8 cellular contexts compared by ENCODE assay signal in genomic region chr22:17980638-17981051, GRCh38. TPM values are rescaled to one million over a fixed set of nuclear protein-coding genes. Genes with fewer than 3 reads are reported as not detected.
DNase-seq lines count a peak whose midpoint lies in the region; ATAC-seq, FAIRE-seq and TF ChIP-seq lines count a peak whose summit lies in the region.

No MANE protein-coding gene starts in this region.

- H4K20me1 ChIP-seq in DND-41 (ENCODE audit: insufficient read depth, low read length) (peaks cover 40% of the 10 kb centered on the region), astrocyte (ENCODE audit: insufficient read depth, low read length) (peaks cover 60% of the 10 kb centered on the region)

- TF ChIP-seq CTCF in DND-41 (IDR thresholded peaks at IDR 0.05; ENCODE audit: borderline replicate concordance, extremely low read depth, low read length, poor library complexity, severe bottlenecking) (no peak), astrocyte (IDR thresholded peaks at IDR 0.05; ENCODE audit: insufficient read depth, low read depth, low read length) (no peak), MCF 10A (IDR thresholded peaks at IDR 0.05; ENCODE audit: unreplicated experiment) (no peak)

- H3K9me3 Mint-ChIP-seq in astrocyte (ENCODE audit: unreplicated experiment) (no peaks in the 10 kb centered on the region), MCF 10A (ENCODE audit: unreplicated experiment) (no peaks in the 10 kb centered on the region)
- H3K9me3 Mint-ChIP-seq in naive thymus-derived CD4-positive, alpha-beta T cell = peaks cover 0 to 1% (median 0%) of the 10 kb centered on the region in 11 donors

- H3K27me3 Mint-ChIP-seq in T-helper 17 cell = no peaks in the 10 kb centered on the region
- no peaks in the 10 kb centered on the region for H3K27me3 Mint-ChIP-seq in astrocyte (ENCODE audit: low read depth, unreplicated experiment)
- peaks cover 0 to 4% (median 0%) of the 10 kb centered on the region in 5 donors for H3K27me3 Mint-ChIP-seq in naive thymus-derived CD4-positive, alpha-beta T cell
- no peaks in the 10 kb centered on the region for H3K27me3 Mint-ChIP-seq in MCF 10A (ENCODE audit: insufficient read depth, unreplicated experiment)

- peak overlapping the region; percentile 29 for H3K9ac ChIP-seq in DND-41 (ENCODE audit: low read depth, low read length)
- no peak overlapping the region for H3K9ac ChIP-seq in astrocyte (ENCODE audit: low read length)

- DNase-seq in DND-41 (peak; percentile 85), T-helper 17 cell (peak in 2 of 3 donors; percentile 15 to 20), astrocyte (ENCODE audit: low read depth) (no peak), MCF 10A (ENCODE audit: unreplicated experiment) (no peak), NCI-H69 (lab: John Stamatoyannopoulos, UW) (no peak)
- peak in 8 of 9 donors; percentile 19 to 58 (median 36) for DNase-seq in naive thymus-derived CD4-positive, alpha-beta T cell

- POLR2A ChIA-PET in naive thymus-derived CD4-positive, alpha-beta T cell (lab: Charles Lee) = interaction anchor here (0.9 to 1.0 kb wide), 2 partner anchors 43 to 95 kb away, joined by 3 read pairs; partner anchors contain the start of gene MICAL3
- POLR2A ChIA-PET in MCF 10A (lab: Yijun Ruan, JAX) = interaction anchor here (1.4 kb wide), 1 partner anchor 43 kb away, joined by 3 read pairs; no protein-coding TSS in a partner anchor

- peak overlapping the region; percentile 35; the same call in 1 of the 2 replicates for H3K27ac ChIP-seq in DND-41 (ENCODE audit: low read length)
- no peak overlapping the region for H3K27ac ChIP-seq in astrocyte (ENCODE audit: low read depth, low read length)
- H3K27ac ChIP-seq in naive thymus-derived CD4-positive, alpha-beta T cell (ENCODE audit: low read depth, low read length) = no peak overlapping the region

- intact Hi-C loops in naive thymus-derived CD4-positive, alpha-beta T cell (cut with micrococcal nuclease) = loop anchor here (1.0 to 2.0 kb wide), 3 partner anchors 20 to 44 kb away; partner anchors contain the start of gene MICAL3 (in 1 of the 2)
- intact Hi-C loops in MCF 10A (cut with micrococcal nuclease) = no loop called here

- peaks cover 21% of the 10 kb centered on the region for H3K4me1 ChIP-seq in DND-41 (ENCODE audit: insufficient read depth, low read length)
- no peaks in the 10 kb centered on the region for H3K4me1 ChIP-seq in astrocyte (ENCODE audit: insufficient read depth, low read length)
- H3K4me1 ChIP-seq in naive thymus-derived CD4-positive, alpha-beta T cell (ENCODE audit: control insufficient read depth in 2 of 2, insufficient read depth in 2 of 2, low read length in 2 of 2) = peaks cover 10 to 16% of the 10 kb centered on the region in 2 donors

- CTCF ChIA-PET in naive thymus-derived CD4-positive, alpha-beta T cell (lab: Charles Lee) = no interaction called here
- CTCF ChIA-PET in MCF 10A (lab: Yijun Ruan, JAX) = interaction anchor here (1.2 kb wide), 1 partner anchor 95 kb away, joined by 7 read pairs; no protein-coding TSS in a partner anchor

- H3K79me2 ChIP-seq in DND-41 (ENCODE audit: insufficient read depth, low read length) = peaks cover 58% of the 10 kb centered on the region
- H3K79me2 ChIP-seq in astrocyte (ENCODE audit: insufficient read depth, low read length) = peaks cover 88% of the 10 kb centered on the region

- H3K4me1 Mint-ChIP-seq in T-helper 17 cell = peaks cover 38% of the 10 kb centered on the region
- peaks cover 41% of the 10 kb centered on the region for H3K4me1 Mint-ChIP-seq in astrocyte (ENCODE audit: low read depth, unreplicated experiment)
- H3K4me1 Mint-ChIP-seq in naive thymus-derived CD4-positive, alpha-beta T cell = peaks cover 11 to 37% (median 25%) of the 10 kb centered on the region in 7 donors
- H3K4me1 Mint-ChIP-seq in MCF 10A (ENCODE audit: insufficient read depth, unreplicated experiment) = peaks cover 14% of the 10 kb centered on the region

- H3K27ac Mint-ChIP-seq in T-helper 17 cell (peak overlapping the region; percentile 79), astrocyte (ENCODE audit: unreplicated experiment) (peak overlapping the region; percentile 27), MCF 10A (ENCODE audit: low read depth, unreplicated experiment) (no peak overlapping the region)
- peak overlapping the region; percentile 0 to 93 (median 74) for H3K27ac Mint-ChIP-seq in naive thymus-derived CD4-positive, alpha-beta T cell

- ATAC-seq in DND-41 (ENCODE audit: insufficient read depth, low read depth) (peak; percentile 99), T-helper 17 cell (peak; percentile 81), HG02938 (IDR thresholded peaks at IDR 0.05; ENCODE audit: unreplicated experiment) (no peak), GM21526 (IDR thresholded peaks at IDR 0.05; ENCODE audit: low FRiP score, unreplicated experiment) (no peak)
- ATAC-seq in naive thymus-derived CD4-positive, alpha-beta T cell = peak; percentile 83

- no TSS peak for BruUV-seq in MCF 10A (replicated peaks; lab: Mats Ljungman, UMichigan)

- no peaks in the 10 kb centered on the region for H3K36me3 Mint-ChIP-seq in T-helper 17 cell (ENCODE audit: low read depth)
- H3K36me3 Mint-ChIP-seq in astrocyte (ENCODE audit: low read depth, unreplicated experiment) = peaks cover 3% of the 10 kb centered on the region
- H3K36me3 Mint-ChIP-seq in naive thymus-derived CD4-positive, alpha-beta T cell = peaks cover 0 to 7% (median 0%) of the 10 kb centered on the region in 5 donors
- H3K36me3 Mint-ChIP-seq in MCF 10A (ENCODE audit: insufficient read depth, unreplicated experiment) = peaks cover 1% of the 10 kb centered on the region

- H3K4me3 Mint-ChIP-seq in T-helper 17 cell = peak overlapping the region; percentile 93
- H3K4me3 Mint-ChIP-seq in astrocyte (ENCODE audit: unreplicated experiment) = no peak overlapping the region
- peak overlapping the region; percentile 71 to 92 (median 81) for H3K4me3 Mint-ChIP-seq in naive thymus-derived CD4-positive, alpha-beta T cell
- H3K4me3 Mint-ChIP-seq in MCF 10A (ENCODE audit: unreplicated experiment) = no peak overlapping the region

- FAIRE-seq in astrocyte (lab: Jason Lieb, UNC) = no peak

- peak overlapping the region; percentile 46 for H2AFZ ChIP-seq in DND-41 (ENCODE audit: low read depth, low read length)
- H2AFZ ChIP-seq in astrocyte (ENCODE audit: low read depth, low read length) = no peak overlapping the region

- no peaks in the 10 kb centered on the region for H3K27me3 ChIP-seq in DND-41 (ENCODE audit: insufficient read depth, low read length, poor library complexity)
- no peaks in the 10 kb centered on the region for H3K27me3 ChIP-seq in astrocyte (ENCODE audit: insufficient read depth, low read length)
- no peaks in the 10 kb centered on the region for H3K27me3 ChIP-seq in naive thymus-derived CD4-positive, alpha-beta T cell (ENCODE audit: control insufficient read depth in 2 of 2, insufficient read depth in 2 of 2, low read length in 2 of 2)

- H3K36me3 ChIP-seq in DND-41 (ENCODE audit: insufficient read depth, low read length) (no peaks in the 10 kb centered on the region), astrocyte (ENCODE audit: insufficient read depth, low read length) (no peaks in the 10 kb centered on the region)
- H3K36me3 ChIP-seq in naive thymus-derived CD4-positive, alpha-beta T cell (ENCODE audit: control insufficient read depth in 2 of 3, insufficient read depth in 3 of 3, low read length in 3 of 3) = no peaks in the 10 kb centered on the region

- H3K4me3 ChIP-seq in DND-41 (ENCODE audit: low read depth in 1 of 2, low read length in 2 of 2) (peak overlapping the region in 1 of 2 experiments; percentile 48; a peak in 2 of 4 replicates), astrocyte (ENCODE audit: insufficient read depth, low read depth, low read length) (no peak overlapping the region)
- peak overlapping the region; percentile 19 for H3K4me3 ChIP-seq in naive thymus-derived CD4-positive, alpha-beta T cell (ENCODE audit: low read length)

- H3K9me3 ChIP-seq in DND-41 (ENCODE audit: insufficient read depth, low read length, severe bottlenecking) (no peaks in the 10 kb centered on the region), T-helper 17 cell (ENCODE audit: control insufficient read depth, low read length, poor library complexity, severe bottlenecking) (no peaks in the 10 kb centered on the region), astrocyte (ENCODE audit: insufficient read depth, low read depth, low read length) (no peaks in the 10 kb centered on the region)
- no peaks in the 10 kb centered on the region for H3K9me3 ChIP-seq in naive thymus-derived CD4-positive, alpha-beta T cell (ENCODE audit: control insufficient read depth in 2 of 3, low read length in 3 of 3)

- H3K4me2 ChIP-seq in DND-41 (ENCODE audit: insufficient read depth, low read length) = peak overlapping the region; percentile 69
- no peak overlapping the region for H3K4me2 ChIP-seq in astrocyte (ENCODE audit: low read length)

RNA-seq across cellular contexts. Expression of gene MICAL3, which starts 43.7 kb away (rescaled TPM):
- total RNA-seq in T-helper 17 cell = 10 to 100 TPM; 28.9 to 37.0 TPM
- total RNA-seq in astrocyte = 101 and 113 TPM in 2 replicates
- 10 to 100 TPM; 10.0 to 43.9 (median 17.1) TPM for total RNA-seq in naive thymus-derived CD4-positive, alpha-beta T cell
- under 1 TPM; 0.28 to 0.68 TPM for polyA plus RNA-seq in naive thymus-derived CD4-positive, alpha-beta T cell
- total RNA-seq in MCF 10A (2022) = 54.1 and 62.1 TPM in 2 replicates

Comparison
In these comparisons a context has a peak if more than half of its experiments do, and no peak if none do; other contexts are left out.
1. ATAC-seq: peak in DND-41 (single experiment), T-helper 17 cell (single experiment) and naive thymus-derived CD4-positive, alpha-beta T cell (single experiment); none in HG02938 (single experiment) and GM21526 (single experiment).
2. DNase-seq: peak in DND-41 (single experiment), T-helper 17 cell (2 of 3) and naive thymus-derived CD4-positive, alpha-beta T cell (8 of 9); none in astrocyte (single experiment), MCF 10A (single experiment) and NCI-H69 (single experiment).
3. H3K4me3 Mint-ChIP-seq: peak in T-helper 17 cell (single experiment) and naive thymus-derived CD4-positive, alpha-beta T cell (10 of 10); none in astrocyte (single experiment) and MCF 10A (single experiment).